ENCODE assay signal across 21 cellular contexts in the genomic region with DNA sequence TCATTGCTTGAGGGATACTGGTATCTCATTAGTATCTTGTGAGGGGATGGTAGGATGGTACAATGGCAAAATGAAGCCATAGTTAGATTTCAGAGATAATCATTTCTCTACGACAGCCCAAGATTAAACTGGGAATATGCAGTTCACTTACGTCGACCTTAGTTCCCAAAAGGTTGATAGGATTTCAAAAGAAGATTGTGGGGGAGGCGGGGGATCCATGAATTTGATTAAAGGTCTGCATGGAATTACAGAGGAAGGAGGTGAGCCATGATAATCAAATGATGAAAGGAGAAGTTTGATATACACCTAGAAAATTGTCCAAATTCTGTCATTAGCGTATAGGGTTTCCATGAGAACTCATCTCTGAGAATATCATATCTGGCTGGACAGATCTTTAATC.
DNase-seq lines count a peak whose midpoint lies in the region; ATAC-seq and TF ChIP-seq lines count a peak whose summit lies in the region.
"Had no signal": no experiment of that assay in that cellular context is flagged by ENCODE, and none has a peak within 500 bp of the region (broad histone marks: within the 10 kb centered on the region; RNA-seq: fewer than 3 reads in every experiment).

No MANE protein-coding gene starts in this region.

- intact Hi-C loops in heart left ventricle (cut with DNase I), result loop anchor here in 1 of 10 donors (5.0 kb wide), 1 partner anchor 38 kb away; no protein-coding TSS in a partner anchor
- intact Hi-C loops in Right ventricle myocardium inferior (cut with DNase I), result no loop called here

- DNase-seq in heart left ventricle (no peak), Right ventricle myocardium inferior (ENCODE audit: missing footprints) (no peak), hepatic stellate cell (ENCODE audit: low spot score) (no peak)
- DNase-seq: anterior cingulate cortex; effector CD8-positive, alpha-beta T cell; HCEC 1CT; left colon; midbrain; NCI-H1105 treated with DMSO at 0.1 percent for 48 hours; NCI-H2081 treated with DMSO at 0.1 percent for 48 hours; NCI-H510A; nucleus accumbens; stimulated activated CD4-positive, alpha-beta T cell treated with anti-CD3 and anti-CD28 coated beads, Interleukin-15, amount 100 ng/mL, for 24 hours had no signal

- H3K27me3 Mint-ChIP-seq in IgD-negative memory B cell, result no peaks in the 10 kb centered on the region
- H3K27me3 Mint-ChIP-seq in brain, result no peaks in the 10 kb centered on the region
- no peaks in the 10 kb centered on the region for H3K27me3 Mint-ChIP-seq in stimulated activated memory B cell treated with anti-CD40 and anti-IgM and Interleukin-4, amounts not matched to agents 10 μg/mL and 1 μg/mL and 100 μg/mL, for 72 hours

- peaks cover 0 to 45% (median 0%) of the 10 kb centered on the region in 9 donors for H3K36me3 ChIP-seq in heart left ventricle

- no peak overlapping the region for H3K4me3 ChIP-seq in heart left ventricle
- H3K4me3 ChIP-seq: esophagus muscularis mucosa, gastroesophageal sphincter, tibial nerve had no signal

- TF ChIP-seq CTCF in heart left ventricle (IDR thresholded peaks at IDR 0.05), result no peak
- no peak for TF ChIP-seq CTCF in brain (conservative IDR thresholded peaks at IDR 0.05)

- TF ChIP-seq POLR2A in heart left ventricle (IDR thresholded peaks at IDR 0.05), result no peak

- H3K27ac Mint-ChIP-seq in IgD-negative memory B cell (peak overlapping the region in 1 of 3 donors; percentile 32), brain (peak overlapping the region in 4 of 5 experiments; percentile 4 to 65 (median 24))
- H3K27ac Mint-ChIP-seq in stimulated activated memory B cell treated with anti-CD40 and anti-IgM and Interleukin-4, amounts not matched to agents 10 μg/mL and 1 μg/mL and 100 μg/mL, for 72 hours, result peak overlapping the region; percentile 97

- 83 to 92% (median 89%) methylated on average over 5 of the region's 5 CpGs for WGBS in heart left ventricle, 4 donors

- peak overlapping the region in 3 of 4 donors; percentile 10 to 83 (median 23) for H3K4me3 Mint-ChIP-seq in IgD-negative memory B cell
- peak overlapping the region in 1 of 5 experiments; percentile 54 for H3K4me3 Mint-ChIP-seq in brain
- H3K4me3 Mint-ChIP-seq in stimulated activated memory B cell treated with anti-CD40 and anti-IgM and Interleukin-4, amounts not matched to agents 10 μg/mL and 1 μg/mL and 100 μg/mL, for 72 hours, result no peak overlapping the region

- no peaks in the 10 kb centered on the region for H3K27me3 ChIP-seq in heart left ventricle
- H3K27me3 ChIP-seq: esophagus muscularis mucosa, gastroesophageal sphincter, tibial nerve had no signal

- H3K9me3 Mint-ChIP-seq in IgD-negative memory B cell (no peaks in the 10 kb centered on the region), brain (no peaks in the 10 kb centered on the region)
- no peaks in the 10 kb centered on the region for H3K9me3 Mint-ChIP-seq in stimulated activated memory B cell treated with anti-CD40 and anti-IgM and Interleukin-4, amounts not matched to agents 10 μg/mL and 1 μg/mL and 100 μg/mL, for 72 hours

- peaks cover 0 to 62% (median 26%) of the 10 kb centered on the region in 12 donors for H3K4me1 ChIP-seq in heart left ventricle

- peaks cover 50 to 72% (median 52%) of the 10 kb centered on the region in 3 donors for H3K4me1 Mint-ChIP-seq in IgD-negative memory B cell
- H3K4me1 Mint-ChIP-seq in brain, result peaks cover 67% of the 10 kb centered on the region
- H3K4me1 Mint-ChIP-seq in stimulated activated memory B cell treated with anti-CD40 and anti-IgM and Interleukin-4, amounts not matched to agents 10 μg/mL and 1 μg/mL and 100 μg/mL, for 72 hours, result peaks cover 72% of the 10 kb centered on the region

- no peaks in the 10 kb centered on the region for H3K9me3 ChIP-seq in heart left ventricle
- H3K9me3 ChIP-seq: esophagus muscularis mucosa, gastroesophageal sphincter, tibial nerve had no signal

- ATAC-seq in heart left ventricle (no peak), Right ventricle myocardium inferior (no peak), GM21367 (IDR thresholded peaks at IDR 0.05; ENCODE audit: unreplicated experiment) (no peak)
- ATAC-seq in stimulated activated memory B cell treated with anti-CD40 and anti-IgM and Interleukin-4, amounts not matched to agents 10 μg/mL and 1 μg/mL and 100 μg/mL, for 72 hours, result no peak
- ATAC-seq: gastroesophageal sphincter, left colon, SK-N-SH treated with all-trans-retinoic acid at 6 μM for 48 hours had no signal

- peak overlapping the region in 9 of 12 donors; percentile 21 to 81 (median 53) for H3K27ac ChIP-seq in heart left ventricle
- H3K27ac ChIP-seq: esophagus muscularis mucosa, gastroesophageal sphincter had no signal

- H3K36me3 Mint-ChIP-seq in IgD-negative memory B cell (peaks cover 2% of the 10 kb centered on the region), brain (peaks cover 56% of the 10 kb centered on the region)
- H3K36me3 Mint-ChIP-seq in stimulated activated memory B cell treated with anti-CD40 and anti-IgM and Interleukin-4, amounts not matched to agents 10 μg/mL and 1 μg/mL and 100 μg/mL, for 72 hours, result peaks cover 66% of the 10 kb centered on the region
